18 cellular contexts compared by ENCODE assay signal in genomic region chr6:43736844-43737243, GRCh38.
"Had no signal": no experiment of that assay in that cellular context is flagged by ENCODE, and none has a peak within 500 bp of the region (broad histone marks: within the 10 kb centered on the region; RNA-seq: fewer than 3 reads in every experiment).

No MANE protein-coding gene starts in this region.

- H3K9me3 ChIP-seq: lower lobe of right lung, right lobe of liver, stomach, uterus had no signal

- H3K27ac ChIP-seq: dorsolateral prefrontal cortex, esophagus squamous epithelium, lower lobe of right lung, psoas muscle, right lobe of liver, stomach, uterus had no signal

- H3K4me3 Mint-ChIP-seq: activated CD8-positive, alpha-beta memory T cell treated with anti-CD3 and anti-CD28 coated beads, Interleukin-2, amount 10 ng/mL, durations not matched to agents 7 days and 5 days had no signal

- H3K4me1 ChIP-seq: lower lobe of right lung, psoas muscle, right lobe of liver, uterus had no signal

- ATAC-seq: activated CD8-positive, alpha-beta memory T cell treated with anti-CD3 and anti-CD28 coated beads, Interleukin-2, amount 10 ng/mL, durations not matched to agents 7 days and 5 days; right lobe of liver had no signal

- DNase-seq: activated CD4-positive, alpha-beta T cell treated with anti-CD3 and anti-CD28 coated beads, Interleukin-2, amount 50 U/mL, for 48 hours; activated CD4-positive, CD25-positive, alpha-beta regulatory T cell treated with anti-CD3 and anti-CD28 coated beads, Interleukin-2, amount 50 U/mL, for 72 hours; activated CD8-positive, alpha-beta memory T cell treated with anti-CD3 and anti-CD28 coated beads, Interleukin-2, amount 10 ng/mL, durations not matched to agents 7 days and 5 days; activated effector memory CD4-positive, alpha-beta T cell treated with Interleukin-2 at 50 U/mL for 16 hours; activated naive CD4-positive, alpha-beta T cell treated with anti-CD3 and anti-CD28 coated beads, Interleukin-2, amount 50 U/mL, for 16 hours; activated T-cell treated with anti-CD3 and anti-CD28 coated beads, Interleukin-2, amount 50 U/mL, for 1 hour; esophagus squamous epithelium; glutamatergic neuron; hypothalamus; lower lobe of right lung; midbrain; psoas muscle; stomach; T-helper 9 cell had no signal

- H3K27me3 ChIP-seq: dorsolateral prefrontal cortex, esophagus squamous epithelium, right lobe of liver, spleen, stomach, uterus had no signal

- H3K4me3 ChIP-seq: dorsolateral prefrontal cortex, esophagus squamous epithelium, lower lobe of right lung, psoas muscle, right lobe of liver, spleen, stomach, uterus had no signal

- H3K36me3 ChIP-seq: esophagus squamous epithelium, lower lobe of right lung, right lobe of liver, spleen, stomach, uterus had no signal

- H3K27ac Mint-ChIP-seq: activated CD8-positive, alpha-beta memory T cell treated with anti-CD3 and anti-CD28 coated beads, Interleukin-2, amount 10 ng/mL, durations not matched to agents 7 days and 5 days had no signal
